ENCODE assay signal across 1 cellular context in genomic region chr16:19704321-19705130, GRCh38.
A peak's percentile ranks its signal among the peaks of the same experiment; 100 is the strongest.
TF ChIP-seq lines count a peak whose summit lies in the region.

No MANE protein-coding gene starts in this region.

TF ChIP-seq in HepG2, 621 proteins besides CTCF, POLR2A, EP300 and RAD21:
- peak; percentile 24; the same call in 1 of the 2 replicates for TF ChIP-seq ZNF687 (CRISPR knock-in tag; IDR thresholded peaks at IDR 0.05)
- TF ChIP-seq ZNF607 (CRISPR knock-in tag; IDR thresholded peaks at IDR 0.05; ENCODE audit: borderline replicate concordance) = no peak
- no peak for TF ChIP-seq HES4 (CRISPR knock-in tag; IDR thresholded peaks at IDR 0.05; ENCODE audit: borderline replicate concordance)
- 0 out of 2 replicates have a peak, but pooled peaks have one; percentile 21 for TF ChIP-seq FOSL2 (CRISPR knock-in tag; IDR thresholded peaks at IDR 0.05)
- TF ChIP-seq ZNF296 (CRISPR knock-in tag; conservative IDR thresholded peaks at IDR 0.05) = no peak
- TF ChIP-seq SIX1 (CRISPR knock-in tag; IDR thresholded peaks at IDR 0.05; ENCODE audit: borderline replicate concordance) = no peak
- no peak for TF ChIP-seq ZNF550 (CRISPR knock-in tag; IDR thresholded peaks at IDR 0.05; ENCODE audit: borderline replicate concordance)
- peak; percentile 32; the same call in 1 of the 2 replicates for TF ChIP-seq TIGD3 (CRISPR knock-in tag; IDR thresholded peaks at IDR 0.05; ENCODE audit: borderline replicate concordance)
TF ChIP-seq in HepG2: peak in this region for 3.
